Comparison of ENCODE assay signal across 1 cellular context in the genomic region with DNA sequence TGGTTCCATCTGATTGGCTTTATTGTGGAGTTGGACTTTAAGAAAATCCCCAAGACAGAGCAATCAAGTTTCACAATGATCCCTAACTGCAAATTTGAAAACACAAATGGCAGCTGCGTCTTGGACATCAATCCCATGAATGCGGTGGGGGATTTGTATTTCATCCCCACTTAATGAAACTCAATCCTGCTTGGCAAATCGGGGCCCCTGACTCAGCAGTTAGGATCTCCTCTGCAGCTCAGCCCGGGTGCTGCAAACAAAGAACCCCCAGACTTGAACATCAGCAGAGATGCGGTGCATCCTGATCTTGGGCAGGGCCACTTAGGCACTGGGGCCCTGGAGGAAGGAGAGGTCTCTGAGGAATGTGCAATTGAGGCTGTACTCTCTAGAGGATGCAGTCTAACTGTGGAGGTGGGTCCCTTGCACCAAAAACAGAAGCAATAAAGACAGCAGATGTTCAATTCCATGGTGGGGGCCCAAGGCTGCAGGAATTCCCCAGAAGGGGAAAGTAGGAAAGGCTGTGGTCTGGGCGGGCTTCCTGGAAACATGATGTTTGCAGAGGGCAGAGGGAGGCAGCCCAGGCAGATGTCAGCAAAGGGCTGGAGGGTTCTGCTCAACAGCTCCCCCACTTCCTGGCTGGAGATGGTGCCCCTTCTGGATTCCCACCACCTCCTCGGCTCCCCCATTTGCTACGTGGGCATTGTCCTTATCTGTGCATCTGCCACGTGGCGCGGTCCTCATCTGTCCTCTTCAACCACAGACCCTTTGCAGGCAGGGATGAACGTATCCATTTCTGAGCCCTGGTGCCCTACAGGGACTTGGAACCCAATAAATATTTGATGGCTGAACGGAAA.
TF ChIP-seq lines count a peak whose summit lies in the region.

No MANE protein-coding gene starts in this region.

TF ChIP-seq in WTC11, 78 proteins besides CTCF, POLR2A, EP300 and RAD21 (continued from another document):
- TF ChIP-seq, protein P1, sequence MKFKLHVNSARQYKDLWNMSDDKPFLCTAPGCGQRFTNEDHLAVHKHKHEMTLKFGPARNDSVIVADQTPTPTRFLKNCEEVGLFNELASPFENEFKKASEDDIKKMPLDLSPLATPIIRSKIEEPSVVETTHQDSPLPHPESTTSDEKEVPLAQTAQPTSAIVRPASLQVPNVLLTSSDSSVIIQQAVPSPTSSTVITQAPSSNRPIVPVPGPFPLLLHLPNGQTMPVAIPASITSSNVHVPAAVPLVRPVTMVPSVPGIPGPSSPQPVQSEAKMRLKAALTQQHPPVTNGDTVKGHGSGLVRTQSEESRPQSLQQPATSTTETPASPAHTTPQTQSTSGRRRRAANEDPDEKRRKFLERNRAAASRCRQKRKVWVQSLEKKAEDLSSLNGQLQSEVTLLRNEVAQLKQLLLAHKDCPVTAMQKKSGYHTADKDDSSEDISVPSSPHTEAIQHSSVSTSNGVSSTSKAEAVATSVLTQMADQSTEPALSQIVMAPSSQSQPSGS (CRISPR knock-in tag; IDR thresholded peaks at IDR 0.05; ENCODE audit: borderline replicate concordance, low read depth): no peak
- TF ChIP-seq, protein P2, sequence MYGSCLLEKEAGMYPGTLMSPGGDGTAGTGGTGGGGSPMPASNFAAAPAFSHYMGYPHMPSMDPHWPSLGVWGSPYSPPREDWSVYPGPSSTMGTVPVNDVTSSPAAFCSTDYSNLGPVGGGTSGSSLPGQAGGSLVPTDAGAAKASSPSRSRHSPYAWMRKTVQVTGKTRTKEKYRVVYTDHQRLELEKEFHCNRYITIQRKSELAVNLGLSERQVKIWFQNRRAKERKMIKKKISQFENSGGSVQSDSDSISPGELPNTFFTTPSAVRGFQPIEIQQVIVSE (CRISPR knock-in tag; IDR thresholded peaks at IDR 0.05; ENCODE audit: borderline replicate concordance): no peak
- TF ChIP-seq, protein P3, sequence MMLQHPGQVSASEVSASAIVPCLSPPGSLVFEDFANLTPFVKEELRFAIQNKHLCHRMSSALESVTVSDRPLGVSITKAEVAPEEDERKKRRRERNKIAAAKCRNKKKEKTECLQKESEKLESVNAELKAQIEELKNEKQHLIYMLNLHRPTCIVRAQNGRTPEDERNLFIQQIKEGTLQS (CRISPR knock-in tag; conservative IDR thresholded peaks at IDR 0.05): no peak
- TF ChIP-seq GRHL2 (CRISPR knock-in tag; IDR thresholded peaks at IDR 0.05; ENCODE audit: insufficient replicate concordance, severe bottlenecking) (no peak), NR1H2 (CRISPR knock-in tag; IDR thresholded peaks at IDR 0.05) (no peak), ZNF671 (CRISPR knock-in tag; IDR thresholded peaks at IDR 0.05) (no peak), ZNF423 (CRISPR knock-in tag; IDR thresholded peaks at IDR 0.05) (no peak), MYBL2 (CRISPR knock-in tag; IDR thresholded peaks at IDR 0.05) (no peak), SP1 (CRISPR knock-in tag; conservative IDR thresholded peaks at IDR 0.05) (no peak), GABPB1 (CRISPR knock-in tag; IDR thresholded peaks at IDR 0.05) (no peak)
- TF ChIP-seq, protein P4, sequence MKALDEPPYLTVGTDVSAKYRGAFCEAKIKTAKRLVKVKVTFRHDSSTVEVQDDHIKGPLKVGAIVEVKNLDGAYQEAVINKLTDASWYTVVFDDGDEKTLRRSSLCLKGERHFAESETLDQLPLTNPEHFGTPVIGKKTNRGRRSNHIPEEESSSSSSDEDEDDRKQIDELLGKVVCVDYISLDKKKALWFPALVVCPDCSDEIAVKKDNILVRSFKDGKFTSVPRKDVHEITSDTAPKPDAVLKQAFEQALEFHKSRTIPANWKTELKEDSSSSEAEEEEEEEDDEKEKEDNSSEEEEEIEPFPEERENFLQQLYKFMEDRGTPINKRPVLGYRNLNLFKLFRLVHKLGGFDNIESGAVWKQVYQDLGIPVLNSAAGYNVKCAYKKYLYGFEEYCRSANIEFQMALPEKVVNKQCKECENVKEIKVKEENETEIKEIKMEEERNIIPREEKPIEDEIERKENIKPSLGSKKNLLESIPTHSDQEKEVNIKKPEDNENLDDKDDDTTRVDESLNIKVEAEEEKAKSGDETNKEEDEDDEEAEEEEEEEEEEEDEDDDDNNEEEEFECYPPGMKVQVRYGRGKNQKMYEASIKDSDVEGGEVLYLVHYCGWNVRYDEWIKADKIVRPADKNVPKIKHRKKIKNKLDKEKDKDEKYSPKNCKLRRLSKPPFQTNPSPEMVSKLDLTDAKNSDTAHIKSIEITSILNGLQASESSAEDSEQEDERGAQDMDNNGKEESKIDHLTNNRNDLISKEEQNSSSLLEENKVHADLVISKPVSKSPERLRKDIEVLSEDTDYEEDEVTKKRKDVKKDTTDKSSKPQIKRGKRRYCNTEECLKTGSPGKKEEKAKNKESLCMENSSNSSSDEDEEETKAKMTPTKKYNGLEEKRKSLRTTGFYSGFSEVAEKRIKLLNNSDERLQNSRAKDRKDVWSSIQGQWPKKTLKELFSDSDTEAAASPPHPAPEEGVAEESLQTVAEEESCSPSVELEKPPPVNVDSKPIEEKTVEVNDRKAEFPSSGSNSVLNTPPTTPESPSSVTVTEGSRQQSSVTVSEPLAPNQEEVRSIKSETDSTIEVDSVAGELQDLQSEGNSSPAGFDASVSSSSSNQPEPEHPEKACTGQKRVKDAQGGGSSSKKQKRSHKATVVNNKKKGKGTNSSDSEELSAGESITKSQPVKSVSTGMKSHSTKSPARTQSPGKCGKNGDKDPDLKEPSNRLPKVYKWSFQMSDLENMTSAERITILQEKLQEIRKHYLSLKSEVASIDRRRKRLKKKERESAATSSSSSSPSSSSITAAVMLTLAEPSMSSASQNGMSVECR (CRISPR knock-in tag; IDR thresholded peaks at IDR 0.05; ENCODE audit: borderline replicate concordance): no peak
- TF ChIP-seq, protein P5, sequence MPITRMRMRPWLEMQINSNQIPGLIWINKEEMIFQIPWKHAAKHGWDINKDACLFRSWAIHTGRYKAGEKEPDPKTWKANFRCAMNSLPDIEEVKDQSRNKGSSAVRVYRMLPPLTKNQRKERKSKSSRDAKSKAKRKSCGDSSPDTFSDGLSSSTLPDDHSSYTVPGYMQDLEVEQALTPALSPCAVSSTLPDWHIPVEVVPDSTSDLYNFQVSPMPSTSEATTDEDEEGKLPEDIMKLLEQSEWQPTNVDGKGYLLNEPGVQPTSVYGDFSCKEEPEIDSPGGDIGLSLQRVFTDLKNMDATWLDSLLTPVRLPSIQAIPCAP (CRISPR knock-in tag; IDR thresholded peaks at IDR 0.05): no peak
- TF ChIP-seq, protein P6, sequence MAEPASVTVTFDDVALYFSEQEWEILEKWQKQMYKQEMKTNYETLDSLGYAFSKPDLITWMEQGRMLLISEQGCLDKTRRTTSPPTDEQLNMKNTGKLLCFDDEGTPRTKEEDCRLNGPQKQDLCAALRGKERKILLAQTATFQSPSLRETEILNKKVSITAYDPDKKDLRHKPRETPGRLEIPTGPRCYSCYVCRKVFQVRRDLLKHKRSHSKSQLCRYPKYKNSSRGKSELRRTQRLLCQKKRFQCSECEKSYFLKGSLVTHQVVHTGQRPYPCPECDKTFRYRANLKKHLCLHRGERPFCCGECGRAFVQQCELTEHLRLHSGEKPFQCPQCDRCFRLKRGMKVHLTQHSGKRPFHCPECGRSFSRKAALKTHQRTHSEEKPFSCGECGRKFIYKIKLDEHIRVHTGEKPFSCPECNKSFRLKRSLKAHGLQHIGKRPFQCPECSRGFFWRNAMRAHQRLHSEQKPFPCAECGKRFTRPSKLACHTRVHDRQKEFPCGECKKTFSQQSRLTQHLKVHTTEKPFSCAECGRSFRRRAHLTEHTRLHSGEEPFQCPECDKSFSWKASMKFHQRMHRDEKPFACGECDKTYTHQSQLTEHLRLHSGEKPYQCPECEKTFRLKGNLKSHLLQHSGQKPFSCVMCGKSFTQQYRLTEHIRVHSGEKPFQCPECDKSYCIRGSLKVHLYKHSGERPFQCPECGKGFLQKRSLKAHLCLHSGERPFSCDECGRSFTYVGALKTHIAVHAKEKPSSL (CRISPR knock-in tag; conservative IDR thresholded peaks at IDR 0.05): no peak
- TF ChIP-seq, protein P7, sequence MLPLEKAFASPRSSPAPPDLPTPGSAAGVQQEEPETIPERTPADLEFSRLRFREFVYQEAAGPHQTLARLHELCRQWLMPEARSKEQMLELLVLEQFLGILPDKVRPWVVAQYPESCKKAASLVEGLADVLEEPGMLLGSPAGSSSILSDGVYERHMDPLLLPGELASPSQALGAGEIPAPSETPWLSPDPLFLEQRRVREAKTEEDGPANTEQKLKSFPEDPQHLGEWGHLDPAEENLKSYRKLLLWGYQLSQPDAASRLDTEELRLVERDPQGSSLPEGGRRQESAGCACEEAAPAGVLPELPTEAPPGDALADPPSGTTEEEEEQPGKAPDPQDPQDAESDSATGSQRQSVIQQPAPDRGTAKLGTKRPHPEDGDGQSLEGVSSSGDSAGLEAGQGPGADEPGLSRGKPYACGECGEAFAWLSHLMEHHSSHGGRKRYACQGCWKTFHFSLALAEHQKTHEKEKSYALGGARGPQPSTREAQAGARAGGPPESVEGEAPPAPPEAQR (CRISPR knock-in tag; IDR thresholded peaks at IDR 0.05): no peak
